In the genomic region with DNA sequence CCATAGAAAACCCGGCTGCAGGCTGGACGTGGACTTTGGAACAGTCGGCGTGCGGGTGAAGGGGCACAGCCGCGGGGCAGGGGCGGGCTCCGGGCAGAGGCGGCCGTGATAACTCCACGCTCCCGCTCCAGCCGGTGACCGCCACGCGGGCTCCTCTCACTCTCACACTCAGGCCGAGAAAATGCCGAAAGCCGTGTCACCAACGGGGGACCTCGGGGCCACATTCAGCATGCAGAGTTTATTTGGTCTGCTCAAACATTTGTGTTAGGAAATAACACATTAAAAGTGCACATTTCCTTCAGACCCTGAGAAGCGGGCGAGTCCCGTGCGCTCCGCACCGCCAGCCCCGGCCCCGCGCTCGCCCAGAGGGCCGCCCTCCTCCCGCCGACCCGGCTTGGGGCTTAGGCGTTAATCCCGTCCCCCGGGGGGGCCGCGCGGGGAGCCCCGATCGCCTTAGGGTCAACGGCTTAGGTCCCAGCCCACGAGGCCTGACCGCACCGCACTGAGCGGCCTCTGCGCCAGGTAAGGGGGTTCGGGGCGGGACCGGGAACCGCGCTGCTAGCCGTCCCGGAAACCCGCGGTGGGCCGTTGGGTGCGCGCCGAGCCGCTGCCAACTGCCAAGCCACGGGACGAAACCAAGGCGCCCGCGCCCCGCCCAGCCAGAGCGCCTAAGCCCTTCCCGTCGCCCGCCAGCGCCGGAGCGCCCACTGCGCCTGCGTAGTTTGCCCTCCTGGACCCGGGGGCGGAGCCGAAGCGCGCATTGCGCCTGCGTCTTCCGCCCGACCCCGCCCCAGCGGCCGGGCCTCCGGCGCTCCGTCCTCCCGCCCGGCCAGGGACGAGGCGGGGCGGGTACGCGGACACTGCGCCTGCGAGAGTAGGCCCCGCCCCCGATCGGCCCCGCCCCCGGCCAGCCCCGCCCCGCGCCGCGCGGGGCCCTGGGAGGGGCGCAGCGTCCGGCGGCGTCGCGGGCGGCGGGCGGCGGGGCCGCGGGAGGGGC, we compare ENCODE assay signal across 8 cellular contexts. TPM values are rescaled to one million over a fixed set of nuclear protein-coding genes. Genes with fewer than 3 reads are reported as not detected.
DNase-seq lines count a peak whose midpoint lies in the region; ATAC-seq and TF ChIP-seq lines count a peak whose summit lies in the region.

A gene with protein sequence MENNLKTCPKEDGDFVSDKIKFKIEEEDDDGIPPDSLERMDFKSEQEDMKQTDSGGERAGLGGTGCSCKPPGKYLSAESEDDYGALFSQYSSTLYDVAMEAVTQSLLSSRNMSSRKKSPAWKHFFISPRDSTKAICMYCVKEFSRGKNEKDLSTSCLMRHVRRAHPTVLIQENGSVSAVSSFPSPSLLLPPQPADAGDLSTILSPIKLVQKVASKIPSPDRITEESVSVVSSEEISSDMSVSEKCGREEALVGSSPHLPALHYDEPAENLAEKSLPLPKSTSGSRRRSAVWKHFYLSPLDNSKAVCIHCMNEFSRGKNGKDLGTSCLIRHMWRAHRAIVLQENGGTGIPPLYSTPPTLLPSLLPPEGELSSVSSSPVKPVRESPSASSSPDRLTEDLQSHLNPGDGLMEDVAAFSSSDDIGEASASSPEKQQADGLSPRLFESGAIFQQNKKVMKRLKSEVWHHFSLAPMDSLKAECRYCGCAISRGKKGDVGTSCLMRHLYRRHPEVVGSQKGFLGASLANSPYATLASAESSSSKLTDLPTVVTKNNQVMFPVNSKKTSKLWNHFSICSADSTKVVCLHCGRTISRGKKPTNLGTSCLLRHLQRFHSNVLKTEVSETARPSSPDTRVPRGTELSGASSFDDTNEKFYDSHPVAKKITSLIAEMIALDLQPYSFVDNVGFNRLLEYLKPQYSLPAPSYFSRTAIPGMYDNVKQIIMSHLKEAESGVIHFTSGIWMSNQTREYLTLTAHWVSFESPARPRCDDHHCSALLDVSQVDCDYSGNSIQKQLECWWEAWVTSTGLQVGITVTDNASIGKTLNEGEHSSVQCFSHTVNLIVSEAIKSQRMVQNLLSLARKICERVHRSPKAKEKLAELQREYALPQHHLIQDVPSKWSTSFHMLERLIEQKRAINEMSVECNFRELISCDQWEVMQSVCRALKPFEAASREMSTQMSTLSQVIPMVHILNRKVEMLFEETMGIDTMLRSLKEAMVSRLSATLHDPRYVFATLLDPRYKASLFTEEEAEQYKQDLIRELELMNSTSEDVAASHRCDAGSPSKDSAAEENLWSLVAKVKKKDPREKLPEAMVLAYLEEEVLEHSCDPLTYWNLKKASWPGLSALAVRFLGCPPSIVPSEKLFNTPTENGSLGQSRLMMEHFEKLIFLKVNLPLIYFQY (plus strand): TSS at position 947 of the 997 bp plus-strand sequence. CDS start 29,819 bp downstream, outside the sequence.

- H3K79me2 ChIP-seq in SU-DHL-6 (ENCODE audit: insufficient read depth, low read length) (peaks cover 40% of the 10 kb centered on the region), osteoblast (ENCODE audit: insufficient read depth, low read length) (peaks cover 40% of the 10 kb centered on the region)

- no peaks in the 10 kb centered on the region for H3K27me3 ChIP-seq in SU-DHL-6 (ENCODE audit: low read length)
- peaks cover 31% of the 10 kb centered on the region for H3K27me3 ChIP-seq in osteoblast (ENCODE audit: insufficient read depth, low read length)
- H3K27me3 ChIP-seq in thoracic aorta (replicated peaks; ENCODE audit: insufficient read depth), result no peaks in the 10 kb centered on the region

- peak within 1 kb of the TSS; percentile 93 for H3K4me3 Mint-ChIP-seq in activated naive CD8-positive, alpha-beta T cell treated with anti-CD3 and anti-CD28 coated beads, Interleukin-2, amount 10 ng/mL, durations not matched to agents 7 days and 5 days

- intact Hi-C loops in head of caudate nucleus (cut with DNase I), result loop anchor here (2.0 to 5.0 kb wide), 2 partner anchors 24 to 64 kb away; a partner anchor contains a TSS

- TF ChIP-seq CTCF in GM12865 (IDR thresholded peaks at IDR 0.05; ENCODE audit: insufficient read depth, low read depth, low read length, missing control alignments) (no peak), SU-DHL-6 (IDR thresholded peaks at IDR 0.05; ENCODE audit: insufficient read depth, low read length, poor library complexity, severe bottlenecking) (no peak), osteoblast (IDR thresholded peaks at IDR 0.05; ENCODE audit: extremely low read depth, low read depth, low read length) (no peak), thoracic aorta (IDR thresholded peaks at IDR 0.05) (no peak)

- no peaks in the 10 kb centered on the region for H3K36me3 ChIP-seq in SU-DHL-6 (ENCODE audit: low read length)
- peaks cover 3% of the 10 kb centered on the region for H3K36me3 ChIP-seq in osteoblast (ENCODE audit: insufficient read depth, low read length)
- no peaks in the 10 kb centered on the region for H3K36me3 ChIP-seq in thoracic aorta

- H2AFZ ChIP-seq in SU-DHL-6 (ENCODE audit: low read depth, low read length, severe bottlenecking) (peak within 1 kb of the TSS; percentile 96), osteoblast (ENCODE audit: low read length) (peak within 1 kb of the TSS; percentile 89)

- H3K9me3 ChIP-seq in SU-DHL-6 (ENCODE audit: insufficient read depth, low read length), result no peaks in the 10 kb centered on the region
- no peaks in the 10 kb centered on the region for H3K9me3 ChIP-seq in osteoblast (ENCODE audit: low read depth, low read length)
- no peaks in the 10 kb centered on the region for H3K9me3 ChIP-seq in thoracic aorta

- peaks cover 16% of the 10 kb centered on the region for H3K27me3 Mint-ChIP-seq in activated naive CD8-positive, alpha-beta T cell treated with anti-CD3 and anti-CD28 coated beads, Interleukin-2, amount 10 ng/mL, durations not matched to agents 7 days and 5 days

- peak within 1 kb of the TSS; percentile 79 for H3K4me2 ChIP-seq in SU-DHL-6 (ENCODE audit: low read depth, low read length, poor library complexity, severe bottlenecking)
- peak within 1 kb of the TSS; percentile 99 for H3K4me2 ChIP-seq in osteoblast (ENCODE audit: insufficient read depth, low read length)

- peak; percentile 78 for ATAC-seq in HG02678 (IDR thresholded peaks at IDR 0.05; ENCODE audit: unreplicated experiment)
- ATAC-seq in activated naive CD8-positive, alpha-beta T cell treated with anti-CD3 and anti-CD28 coated beads, Interleukin-2, amount 10 ng/mL, durations not matched to agents 7 days and 5 days (ENCODE audit: low read depth), result peak; percentile 83
- peak; percentile 87 for ATAC-seq in thoracic aorta (ENCODE audit: insufficient number of reproducible peaks, low FRiP score, low read depth)

- no peaks in the 10 kb centered on the region for H3K9me3 Mint-ChIP-seq in activated naive CD8-positive, alpha-beta T cell treated with anti-CD3 and anti-CD28 coated beads, Interleukin-2, amount 10 ng/mL, durations not matched to agents 7 days and 5 days

- H3K4me1 Mint-ChIP-seq in activated naive CD8-positive, alpha-beta T cell treated with anti-CD3 and anti-CD28 coated beads, Interleukin-2, amount 10 ng/mL, durations not matched to agents 7 days and 5 days, result peaks cover 27% of the 10 kb centered on the region

- H3K4me1 ChIP-seq in osteoblast (ENCODE audit: insufficient read depth, low read length) (peaks cover 10% of the 10 kb centered on the region), thoracic aorta (ENCODE audit: control insufficient read depth in 1 of 2, low read depth in 2 of 2) (peaks cover 17 to 42% of the 10 kb centered on the region in 2 donors)

- no peaks in the 10 kb centered on the region for H3K36me3 Mint-ChIP-seq in activated naive CD8-positive, alpha-beta T cell treated with anti-CD3 and anti-CD28 coated beads, Interleukin-2, amount 10 ng/mL, durations not matched to agents 7 days and 5 days

- DNase-seq in GM12865 (ENCODE audit: low read depth) (peak; percentile 98), NCI-H1105 treated with DMSO at 0.1 percent for 48 hours (lab: John Stamatoyannopoulos, UW) (peak; percentile 90), head of caudate nucleus (peak; percentile 81 to 98 (median 95)), osteoblast (ENCODE audit: insufficient read length, low spot score, missing footprints) (peak; percentile 100), thoracic aorta (ENCODE audit: low spot score) (peak; percentile 81)
- DNase-seq in activated naive CD8-positive, alpha-beta T cell treated with anti-CD3 and anti-CD28 coated beads, Interleukin-2, amount 10 ng/mL, durations not matched to agents 7 days and 5 days, result peak; percentile 100

- peak within 1 kb of the TSS; percentile 87 for H3K9ac ChIP-seq in SU-DHL-6 (ENCODE audit: low read length)

- H3F3A ChIP-seq in SU-DHL-6 (ENCODE audit: insufficient read depth), result peaks cover 5% of the 10 kb centered on the region; the same call in 1 of the 2 replicates

- H3K4me3 ChIP-seq in GM12865 (ENCODE audit: low read depth, low read length), result peak within 1 kb of the TSS; percentile 83
- H3K4me3 ChIP-seq in SU-DHL-6 (ENCODE audit: insufficient read depth, low read length, poor library complexity, severe bottlenecking), result peak within 1 kb of the TSS; percentile 84
- H3K4me3 ChIP-seq in osteoblast (ENCODE audit: insufficient read depth, low read length), result peak within 1 kb of the TSS; percentile 90
- H3K4me3 ChIP-seq in thoracic aorta, result peak within 1 kb of the TSS; percentile 88

- POLR2A ChIA-PET in activated naive CD8-positive, alpha-beta T cell treated with anti-CD3 and anti-CD28 coated beads, Interleukin-2, amount 10 ng/mL, durations not matched to agents 7 days and 5 days (lab: Charles Lee), result interaction anchor here (1.3 to 2.3 kb wide), 3 partner anchors 15 to 63 kb away, joined by 3 to 10 read pairs (median 7); no protein-coding TSS in a partner anchor

- no peaks in the 10 kb centered on the region for H4K20me1 ChIP-seq in SU-DHL-6 (ENCODE audit: low read depth, low read length)
- H4K20me1 ChIP-seq in osteoblast (ENCODE audit: insufficient read depth, low read length), result peaks cover 31% of the 10 kb centered on the region

- H3K27ac ChIP-seq in SU-DHL-6 (ENCODE audit: low read depth, low read length) (peak within 1 kb of the TSS; percentile 80), osteoblast (ENCODE audit: low read depth, low read length) (peak within 1 kb of the TSS; percentile 79), thoracic aorta (peak within 1 kb of the TSS; percentile 87 to 94)

- H3K27ac Mint-ChIP-seq in activated naive CD8-positive, alpha-beta T cell treated with anti-CD3 and anti-CD28 coated beads, Interleukin-2, amount 10 ng/mL, durations not matched to agents 7 days and 5 days, result peak within 1 kb of the TSS; percentile 90

- H3K9me2 ChIP-seq in SU-DHL-6 (replicated peaks; ENCODE audit: insufficient read depth, low read length), result no peaks in the 10 kb centered on the region

RNA-seq across cellular contexts. Expression of the gene that starts here (rescaled TPM):
- total RNA-seq in activated naive CD8-positive, alpha-beta T cell treated with anti-CD3 and anti-CD28 coated beads, Interleukin-2, amount 10 ng/mL, durations not matched to agents 7 days and 5 days, result 10 to 100 TPM; 21.0 to 21.5 TPM
- 8.0 and 8.3 TPM in 2 replicates for total RNA-seq in osteoblast
- total RNA-seq in thoracic aorta, result 10 to 100 TPM in 1 of 2 donors, 1 to 10 TPM in 1; 9.2 to 15.1 TPM

Comparison
In these comparisons a context has a peak if more than half of its experiments do, and no peak if none do; other contexts are left out.
1. Peak in every context shown above with its lines: DNase-seq, ATAC-seq, H3K4me3 ChIP-seq and H3K27ac ChIP-seq.